18 cellular contexts compared by ENCODE assay signal in genomic region chr15:73654659-73655058, GRCh38. TPM values are rescaled to one million over a fixed set of nuclear protein-coding genes. Genes with fewer than 3 reads are reported as not detected.
"Had no signal": no experiment of that assay in that cellular context is flagged by ENCODE, and none has a peak within 500 bp of the region (broad histone marks: within the 10 kb centered on the region; RNA-seq: fewer than 3 reads in every experiment).

No MANE protein-coding gene starts in this region.

- ATAC-seq: gastroesophageal sphincter; left cardiac atrium; naive thymus-derived CD4-positive, alpha-beta T cell; right cardiac atrium had no signal

- H3K4me1 Mint-ChIP-seq: immature natural killer cell, neural crest cell had no signal

- H3K36me3 ChIP-seq: colonic mucosa, esophagus squamous epithelium, gastroesophageal sphincter, uterus had no signal

- H3K36me3 Mint-ChIP-seq: immature natural killer cell, type B pancreatic cell had no signal

- DNase-seq: colonic mucosa; dermis blood vessel endothelial cell; esophagus squamous epithelium; foreskin fibroblast; glutamatergic neuron; immature natural killer cell; left cardiac atrium; mesendoderm; naive thymus-derived CD4-positive, alpha-beta T cell; posterior cingulate gyrus; right cardiac atrium; stimulated activated CD4-positive, alpha-beta T cell treated with anti-CD3 and anti-CD28 coated beads, Interleukin-2, amount 100 ng/mL, for 48 hours; stimulated activated naive CD4-positive, alpha-beta T cell treated with Interleukin-2 at 50 U/mL for 16 hours; uterus had no signal

- H3K4me3 Mint-ChIP-seq: immature natural killer cell; naive thymus-derived CD4-positive, alpha-beta T cell; neural crest cell; type B pancreatic cell had no signal

- H3K4me3 ChIP-seq: colonic mucosa, esophagus squamous epithelium, gastroesophageal sphincter, smooth muscle cell, uterus had no signal

- H3K9me3 Mint-ChIP-seq: immature natural killer cell, neural crest cell had no signal

- H3K27me3 ChIP-seq: colonic mucosa, uterus had no signal

- H3K27ac Mint-ChIP-seq: immature natural killer cell; naive thymus-derived CD4-positive, alpha-beta T cell; type B pancreatic cell had no signal

- H3K27ac ChIP-seq: colonic mucosa, esophagus squamous epithelium, gastroesophageal sphincter, uterus had no signal

- H3K9me3 ChIP-seq: colonic mucosa, esophagus squamous epithelium, gastroesophageal sphincter, uterus had no signal

- H3K4me1 ChIP-seq: colonic mucosa, gastroesophageal sphincter, uterus had no signal

RNA-seq across cellular contexts. Expression of gene CD276, which starts 29.5 kb away (rescaled TPM):
- polyA plus RNA-seq: immature natural killer cell; naive thymus-derived CD4-positive, alpha-beta T cell had no signal
